ENCODE assay signal across 1 cellular context in the genomic region with DNA sequence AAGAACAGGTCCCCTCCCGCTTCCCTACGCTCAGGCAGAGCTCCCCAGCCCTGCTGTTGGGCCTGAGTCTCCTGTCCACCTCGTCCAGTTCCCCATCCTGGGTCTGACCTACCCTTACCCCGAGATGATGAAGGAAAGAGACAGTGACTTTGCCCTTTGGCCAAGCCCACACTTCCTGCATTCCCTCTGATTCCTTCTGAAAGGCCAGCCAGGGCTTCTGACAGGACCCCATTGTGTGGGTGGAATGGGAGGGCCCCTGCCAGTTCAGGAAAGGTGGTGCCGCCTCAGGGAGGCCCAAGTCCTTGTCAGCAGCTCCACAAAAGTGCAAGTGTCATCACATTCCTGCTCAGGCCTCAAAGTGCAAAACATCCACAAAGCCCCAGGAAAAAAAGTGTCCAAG.
TF ChIP-seq lines count a peak whose summit lies in the region.

No MANE protein-coding gene starts in this region.

TF ChIP-seq in K562, 482 proteins besides CTCF, POLR2A, EP300 and RAD21:
- TF ChIP-seq, protein P1, sequence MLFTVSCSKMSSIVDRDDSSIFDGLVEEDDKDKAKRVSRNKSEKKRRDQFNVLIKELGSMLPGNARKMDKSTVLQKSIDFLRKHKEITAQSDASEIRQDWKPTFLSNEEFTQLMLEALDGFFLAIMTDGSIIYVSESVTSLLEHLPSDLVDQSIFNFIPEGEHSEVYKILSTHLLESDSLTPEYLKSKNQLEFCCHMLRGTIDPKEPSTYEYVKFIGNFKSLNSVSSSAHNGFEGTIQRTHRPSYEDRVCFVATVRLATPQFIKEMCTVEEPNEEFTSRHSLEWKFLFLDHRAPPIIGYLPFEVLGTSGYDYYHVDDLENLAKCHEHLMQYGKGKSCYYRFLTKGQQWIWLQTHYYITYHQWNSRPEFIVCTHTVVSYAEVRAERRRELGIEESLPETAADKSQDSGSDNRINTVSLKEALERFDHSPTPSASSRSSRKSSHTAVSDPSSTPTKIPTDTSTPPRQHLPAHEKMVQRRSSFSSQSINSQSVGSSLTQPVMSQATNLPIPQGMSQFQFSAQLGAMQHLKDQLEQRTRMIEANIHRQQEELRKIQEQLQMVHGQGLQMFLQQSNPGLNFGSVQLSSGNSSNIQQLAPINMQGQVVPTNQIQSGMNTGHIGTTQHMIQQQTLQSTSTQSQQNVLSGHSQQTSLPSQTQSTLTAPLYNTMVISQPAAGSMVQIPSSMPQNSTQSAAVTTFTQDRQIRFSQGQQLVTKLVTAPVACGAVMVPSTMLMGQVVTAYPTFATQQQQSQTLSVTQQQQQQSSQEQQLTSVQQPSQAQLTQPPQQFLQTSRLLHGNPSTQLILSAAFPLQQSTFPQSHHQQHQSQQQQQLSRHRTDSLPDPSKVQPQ (CRISPR knock-in tag; IDR thresholded peaks at IDR 0.05; ENCODE audit: borderline replicate concordance) = no peak
- TF ChIP-seq PTBP1 (IDR thresholded peaks at IDR 0.05; ENCODE audit: low read depth, low read length) (no peak), ELF4 (CRISPR knock-in tag; IDR thresholded peaks at IDR 0.05) (no peak), ZNF134 (CRISPR knock-in tag; conservative IDR thresholded peaks at IDR 0.05) (no peak), TAF1 (IDR thresholded peaks at IDR 0.05; ENCODE audit: control insufficient read depth, extremely low read depth, insufficient read depth, low read length, severe bottlenecking) (no peak), RBM22 (IDR thresholded peaks at IDR 0.05; ENCODE audit: low read depth, low read length, poor library complexity, severe bottlenecking) (no peak), CBX8 (IDR thresholded peaks at IDR 0.05; ENCODE audit: borderline replicate concordance, extremely low read depth, low read depth, low read length, poor library complexity, severe bottlenecking) (no peak), ZNF407 (IDR thresholded peaks at IDR 0.05; ENCODE audit: low read depth) (no peak), E2F5 (CRISPR knock-in tag; IDR thresholded peaks at IDR 0.05) (no peak), ZBTB49 (CRISPR knock-in tag; IDR thresholded peaks at IDR 0.05; ENCODE audit: borderline replicate concordance) (no peak), MECOM (CRISPR knock-in tag; IDR thresholded peaks at IDR 0.05) (no peak)
